8 cellular contexts compared by ENCODE assay signal in genomic region chr4:7067523-7068278, GRCh38. TPM values are rescaled to one million over a fixed set of nuclear protein-coding genes. Genes with fewer than 3 reads are reported as not detected.
DNase-seq lines count a peak whose midpoint lies in the region; ATAC-seq and TF ChIP-seq lines count a peak whose summit lies in the region.

Gene GRPEL1, minus strand, starts transcription at chr4:7068064. Its CDS starts 32 bp downstream, at chr4:7068032.

- 0 to 1% methylated on average over 51 to 69 of the region's 75 CpGs for WGBS in mesodermal cell (ENCODE audit: insufficient coverage in 2 of 2), 2 experiments

- H3K27ac ChIP-seq in mesodermal cell (ENCODE audit: low read depth, low read length, severe bottlenecking), result peak within 1 kb of the TSS; percentile 69

- DNase-seq in D341Med (ENCODE audit: low spot score) (peak; percentile 97), HT1080 (ENCODE audit: low read depth) (peak; percentile 99), NOMO-1 (lab: John Stamatoyannopoulos, UW; ENCODE audit: unreplicated experiment in 2 of 2) (peak; percentile 99), endothelial cell (ENCODE audit: low spot score) (peak; percentile 32)
- peak; percentile 97 for DNase-seq in activated CD8-positive, alpha-beta memory T cell treated with anti-CD3 and anti-CD28 coated beads, Interleukin-2, amount 50 U/mL, for 1 hour (ENCODE audit: extremely low read depth)
- DNase-seq in stimulated activated CD8-positive, alpha-beta memory T cell treated with anti-CD3 and anti-CD28 coated beads, Interleukin-2, amount 100 ng/mL, for 48 hours (ENCODE audit: low read depth in 2 of 2), result peak; percentile 100

- no peak within 1 kb of the TSS for H3K27ac Mint-ChIP-seq in endothelial cell (ENCODE audit: unreplicated experiment)

- H3K9me3 ChIP-seq in mesodermal cell (ENCODE audit: control insufficient read depth, low read length), result no peaks in the 10 kb centered on the region

- H3K36me3 ChIP-seq in mesodermal cell (ENCODE audit: control insufficient read depth, insufficient read depth, low read length), result peaks cover 39% of the 10 kb centered on the region

- peak within 1 kb of the TSS; percentile 92 for H3K4me3 ChIP-seq in mesodermal cell (ENCODE audit: extremely low read depth, insufficient read depth, low read length, poor library complexity, severe bottlenecking)

- ATAC-seq in GM21367 (IDR thresholded peaks at IDR 0.05; ENCODE audit: unreplicated experiment), result peak; percentile 88

- H3K27me3 Mint-ChIP-seq in endothelial cell (ENCODE audit: unreplicated experiment), result peaks cover 5% of the 10 kb centered on the region

- H3K9me3 Mint-ChIP-seq in endothelial cell (ENCODE audit: unreplicated experiment), result no peaks in the 10 kb centered on the region

- TF ChIP-seq CTCF in endothelial cell (IDR thresholded peaks at IDR 0.05; ENCODE audit: unreplicated experiment), result no peak

- peak within 1 kb of the TSS; percentile 96 for H3K4me3 Mint-ChIP-seq in endothelial cell (ENCODE audit: unreplicated experiment)

- H3K36me3 Mint-ChIP-seq in endothelial cell (ENCODE audit: low read depth, unreplicated experiment), result peaks cover 10% of the 10 kb centered on the region

- peaks cover 10% of the 10 kb centered on the region for H3K4me1 ChIP-seq in mesodermal cell (ENCODE audit: control insufficient read depth, insufficient read depth, low read length, poor library complexity, severe bottlenecking)

- H3K4me1 Mint-ChIP-seq in endothelial cell (ENCODE audit: unreplicated experiment), result peaks cover 16% of the 10 kb centered on the region

RNA-seq across cellular contexts. Expression of gene GRPEL1, which starts in this region (rescaled TPM):
- total RNA-seq in HT1080 (2014; rRNA removed; shearing (Covaris generic)), result 71.0 and 75.6 TPM in 2 replicates
- 52.0 and 56.3 TPM in 2 replicates for polyA plus RNA-seq in HT1080 (2015; cell fraction: cytosol; rRNA removed)
- 36.5 and 38.4 TPM in 2 replicates for polyA plus RNA-seq in HT1080 (2015; cell fraction: nucleus; rRNA removed)
- total RNA-seq in endothelial cell (ENCODE audit: unreplicated experiment), result 20.3 TPM
- polyA plus RNA-seq in mesodermal cell (2013, experiment 1 of 2), result 24.7 TPM
- polyA plus RNA-seq in mesodermal cell (2013, experiment 2 of 2), result 21.8 TPM

Comparison
In these comparisons a context has a peak if more than half of its experiments do, and no peak if none do; other contexts are left out.
1. Peak in every context shown above with its lines: DNase-seq, ATAC-seq, H3K4me3 ChIP-seq and H3K27ac ChIP-seq.
2. DNase-seq: peak in every context shown above with its lines; median percentile 100 in stimulated activated CD8-positive, alpha-beta memory T cell treated with anti-CD3 and anti-CD28 coated beads, Interleukin-2, amount 100 ng/mL, for 48 hours; 99 in HT1080; 99 in NOMO-1; 97 in D341Med; 97 in activated CD8-positive, alpha-beta memory T cell treated with anti-CD3 and anti-CD28 coated beads, Interleukin-2, amount 50 U/mL, for 1 hour; 32 in endothelial cell.